Comparison of ENCODE assay signal across 25 cellular contexts in genomic region chr2:174760845-174761473, GRCh38. TPM values are rescaled to one million over a fixed set of nuclear protein-coding genes. Genes with fewer than 3 reads are reported as not detected.
DNase-seq lines count a peak whose midpoint lies in the region; ATAC-seq and TF ChIP-seq lines count a peak whose summit lies in the region.
"Had no signal": no experiment of that assay in that cellular context is flagged by ENCODE, and none has a peak within 500 bp of the region (broad histone marks: within the 10 kb centered on the region; RNA-seq: fewer than 3 reads in every experiment).

No MANE protein-coding gene starts in this region.

- H3K4me1 ChIP-seq in gastrocnemius medialis, result peaks cover 35 to 44% of the 10 kb centered on the region in 2 donors
- H3K4me1 ChIP-seq: upper lobe of right lung had no signal

- POLR2A ChIA-PET in WTC11 (lab: Charles Lee), result no interaction called here

- H3K27ac ChIP-seq in gastrocnemius medialis, result peak overlapping the region in 3 of 4 donors; percentile 79 to 91 (median 84)
- H3K27ac ChIP-seq: heart left ventricle, upper lobe of right lung had no signal

- H3K27ac Mint-ChIP-seq in WTC11, result no peak overlapping the region
- H3K27ac Mint-ChIP-seq: activated B cell treated with CpG ODN at 0.5 μM for 24 hours; CD8-positive, alpha-beta T cell had no signal

- H3K4me1 Mint-ChIP-seq in WTC11, result peaks cover 18% of the 10 kb centered on the region
- H3K4me1 Mint-ChIP-seq: activated B cell treated with CpG ODN at 0.5 μM for 24 hours; stimulated activated effector memory CD8-positive, alpha-beta T cell treated with anti-CD3 and anti-CD28 coated beads, Interleukin-12 subunit alpha, Interleukin-12 subunit beta, amount 100 ng/mL, for 72 hours had no signal

- no peaks in the 10 kb centered on the region for H3K27me3 ChIP-seq in gastrocnemius medialis
- H3K27me3 ChIP-seq: heart left ventricle, upper lobe of right lung had no signal

- intact Hi-C loops in gastrocnemius medialis (cut with DNase I; ENCODE audit: low total_unique reads), result no loop called here

- no peaks in the 10 kb centered on the region for H3K9me3 ChIP-seq in gastrocnemius medialis
- H3K9me3 ChIP-seq: heart left ventricle, upper lobe of right lung had no signal

- H3K4me3 ChIP-seq in gastrocnemius medialis, result peak overlapping the region in 1 of 4 donors; percentile 58
- H3K4me3 ChIP-seq: heart left ventricle, upper lobe of right lung had no signal

- ATAC-seq in WTC11 (no peak), gastrocnemius medialis (peak; percentile 53 to 82), HG02588 (IDR thresholded peaks at IDR 0.05; ENCODE audit: unreplicated experiment) (no peak), HG02642 (IDR thresholded peaks at IDR 0.05; ENCODE audit: poor library complexity, unreplicated experiment) (no peak)
- ATAC-seq: CD8-positive, alpha-beta T cell; heart left ventricle; stimulated activated effector memory CD8-positive, alpha-beta T cell treated with anti-CD3 and anti-CD28 coated beads, Interleukin-12 subunit alpha, Interleukin-12 subunit beta, amount 100 ng/mL, for 72 hours; upper lobe of right lung had no signal

- in situ Hi-C loops in gastrocnemius medialis (cut with MboI; ENCODE audit: low sequenced_read_pairs in 4 of 4), result no loop called here

- no peak for TF ChIP-seq CTCF in WTC11 (IDR thresholded peaks at IDR 0.05)
- no peak for TF ChIP-seq CTCF in gastrocnemius medialis (IDR thresholded peaks at IDR 0.05 in 4 of 5, conservative IDR thresholded peaks at IDR 0.05 in 1 of 5)

- CTCF ChIA-PET in WTC11 (lab: Charles Lee), result interaction anchor here (1.0 to 5.3 kb wide), 3 partner anchors 12 to 223 kb away, joined by 3 to 44 read pairs (median 4); no protein-coding TSS in a partner anchor

- H3K36me3 ChIP-seq in gastrocnemius medialis, result peaks cover 0 to 37% of the 10 kb centered on the region in 2 donors
- H3K36me3 ChIP-seq: heart left ventricle, upper lobe of right lung had no signal

- DNase-seq in NCI-H82 (lab: John Stamatoyannopoulos, UW) (peak; percentile 42), NCI-H82 treated with DMSO at 0.1 percent for 48 hours (lab: John Stamatoyannopoulos, UW; ENCODE audit: unreplicated experiment) (no peak), NCI-H2107 treated with DMSO at 0.1 percent for 48 hours (lab: John Stamatoyannopoulos, UW; ENCODE audit: unreplicated experiment) (peak; percentile 60), WTC11 (ENCODE audit: low spot score) (no peak), gastrocnemius medialis (peak; percentile 33 to 46), glomerular visceral epithelial cell (ENCODE audit: extremely low spot score) (no peak)
- DNase-seq: activated B cell treated with CpG ODN at 0.5 μM for 24 hours; activated gamma-delta T cell; AML-193; CD8-positive, alpha-beta T cell; DMS53; heart left ventricle; NCI-H1092 treated with DMSO at 0.1 percent for 48 hours; NCI-H2081 treated with DMSO at 0.1 percent for 48 hours; occipital lobe; stimulated activated CD4-positive, alpha-beta T cell treated with anti-CD3 and anti-CD28 coated beads, Interleukin-2, amount 100 ng/mL, for 48 hours; substantia nigra; upper lobe of right lung had no signal

- H3K9me3 Mint-ChIP-seq in WTC11, result no peaks in the 10 kb centered on the region
- H3K9me3 Mint-ChIP-seq: activated B cell treated with CpG ODN at 0.5 μM for 24 hours; CD8-positive, alpha-beta T cell; stimulated activated effector memory CD8-positive, alpha-beta T cell treated with anti-CD3 and anti-CD28 coated beads, Interleukin-12 subunit alpha, Interleukin-12 subunit beta, amount 100 ng/mL, for 72 hours had no signal

- no peaks in the 10 kb centered on the region for H3K27me3 Mint-ChIP-seq in WTC11 (ENCODE audit: low read depth)

- no peaks in the 10 kb centered on the region for H3K36me3 Mint-ChIP-seq in WTC11
- H3K36me3 Mint-ChIP-seq: brain; CD8-positive, alpha-beta T cell; stimulated activated effector memory CD8-positive, alpha-beta T cell treated with anti-CD3 and anti-CD28 coated beads, Interleukin-12 subunit alpha, Interleukin-12 subunit beta, amount 100 ng/mL, for 72 hours had no signal

- H3K4me3 Mint-ChIP-seq in WTC11, result no peak overlapping the region
- H3K4me3 Mint-ChIP-seq: activated B cell treated with CpG ODN at 0.5 μM for 24 hours; CD8-positive, alpha-beta T cell; stimulated activated effector memory CD8-positive, alpha-beta T cell treated with anti-CD3 and anti-CD28 coated beads, Interleukin-12 subunit alpha, Interleukin-12 subunit beta, amount 100 ng/mL, for 72 hours had no signal

- TF ChIP-seq POLR2A in gastrocnemius medialis (IDR thresholded peaks at IDR 0.05), result no peak

TF ChIP-seq in WTC11, 78 proteins besides CTCF, POLR2A, EP300 and RAD21:
- TF ChIP-seq PRRX2 (CRISPR knock-in tag; IDR thresholded peaks at IDR 0.05), result no peak
- no peak for TF ChIP-seq ZNF232 (CRISPR knock-in tag; IDR thresholded peaks at IDR 0.05)
- TF ChIP-seq USF2 (CRISPR knock-in tag; IDR thresholded peaks at IDR 0.05), result peak; percentile 54; the same call in 1 of the 2 replicates
- no peak for TF ChIP-seq TCF7 (CRISPR knock-in tag; IDR thresholded peaks at IDR 0.05; ENCODE audit: low read depth)
- TF ChIP-seq ZNF416 (CRISPR knock-in tag; IDR thresholded peaks at IDR 0.05), result no peak

RNA-seq across cellular contexts. Expression of gene CHRNA1, which starts 3.3 kb away (rescaled TPM):
- total RNA-seq in WTC11 (2021) (not detected in 3 replicates), gastrocnemius medialis (100 to 1,000 TPM in 2 of 4 donors, 10 to 100 TPM in 2; 84.6 to 306 (median 185) TPM)
- total RNA-seq: A172, activated B cell treated with CpG ODN at 0.5 μM for 24 hours, cerebellum, occipital lobe, OCI-LY7 had no signal

Comparison
In these comparisons a context has a peak if more than half of its experiments do, and no peak if none do; other contexts are left out.
1. DNase-seq: peak in NCI-H82 (single experiment), NCI-H2107 treated with DMSO at 0.1 percent for 48 hours (single experiment) and gastrocnemius medialis (2 of 2); none in NCI-H82 treated with DMSO at 0.1 percent for 48 hours (single experiment), WTC11 (single experiment) and glomerular visceral epithelial cell (single experiment).
2. ATAC-seq: peak in gastrocnemius medialis (2 of 2); none in WTC11 (single experiment), HG02588 (single experiment) and HG02642 (single experiment).
3. RNA of gene CHRNA1, which starts 3.3 kb away (total RNA-seq): 84.6 to 306 TPM in gastrocnemius medialis; not detected in WTC11; every median in the first group is over 10 times any median in the second.